19 cellular contexts compared by ENCODE assay signal in the genomic region with DNA sequence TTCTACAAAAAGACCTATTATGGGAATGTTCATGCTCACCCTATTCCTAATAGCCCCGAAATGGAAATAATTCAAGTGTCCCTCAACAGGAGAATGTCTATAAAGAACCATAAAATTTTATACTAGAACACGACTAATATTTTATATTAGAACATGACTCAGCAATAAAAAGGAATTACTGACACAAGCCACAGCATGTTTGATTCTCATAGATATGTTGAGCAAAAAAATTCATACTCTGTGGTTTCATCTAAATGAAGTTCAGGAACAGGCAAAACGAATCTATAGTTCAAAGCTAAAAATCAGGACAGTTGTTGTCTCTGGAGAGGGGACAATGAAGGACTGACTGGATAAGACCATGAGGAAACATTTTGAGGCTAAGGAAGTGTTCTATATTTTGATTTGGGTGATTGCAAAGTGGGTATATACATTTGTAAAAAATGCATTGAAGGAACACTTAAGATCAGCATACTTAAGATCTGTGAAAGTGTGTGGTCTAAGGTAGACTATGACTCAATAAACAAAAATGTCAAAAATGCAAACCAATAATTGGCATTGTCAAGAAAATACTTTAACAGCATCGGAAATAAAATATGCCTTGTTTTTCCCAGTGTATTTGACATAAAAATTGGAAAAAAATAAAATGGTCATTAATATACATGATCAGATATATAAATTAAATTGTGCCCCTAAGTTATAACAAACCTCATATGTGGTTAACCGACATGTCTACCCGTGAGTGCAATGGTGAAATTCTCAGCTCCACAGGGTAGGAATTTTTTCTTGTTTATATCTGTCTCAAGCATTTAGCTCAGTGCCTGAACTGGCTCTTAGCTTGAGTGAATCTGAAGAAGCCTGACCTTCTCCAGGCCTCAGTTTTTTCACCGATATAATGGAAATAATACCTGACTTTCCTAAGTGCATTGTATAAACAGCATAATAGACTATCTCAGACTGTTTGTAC.
DNase-seq lines count a peak whose midpoint lies in the region; TF ChIP-seq lines count a peak whose summit lies in the region.
"Had no signal": no experiment of that assay in that cellular context is flagged by ENCODE, and none has a peak within 500 bp of the region (broad histone marks: within the 10 kb centered on the region; RNA-seq: fewer than 3 reads in every experiment).

No MANE protein-coding gene starts in this region.

- H3K9ac ChIP-seq in smooth muscle cell (ENCODE audit: low read depth) (no peak overlapping the region), colonic mucosa (ENCODE audit: low read depth in 2 of 2, low read length in 2 of 2) (no peak overlapping the region)
- H3K9ac ChIP-seq: BLaER1 treated with 17β-estradiol and CSF1 and Interleukin-3, amounts not matched to agents 10 nM and 100 nM had no signal

- H3K4me1 ChIP-seq in SJSA1 (replicated peaks) (peaks cover 45% of the 10 kb centered on the region), smooth muscle cell (ENCODE audit: low read depth) (no peaks in the 10 kb centered on the region), colonic mucosa (no peaks in the 10 kb centered on the region)
- H3K4me1 ChIP-seq: heart right ventricle, suprapubic skin had no signal

- H3K27ac ChIP-seq in SJSA1 (peak overlapping the region; percentile 84), epithelial cell of prostate (peak overlapping the region; percentile 56), smooth muscle cell (ENCODE audit: low read depth) (peak overlapping the region; percentile 59), colonic mucosa (no peak overlapping the region)
- H3K27ac ChIP-seq: 22Rv1; BLaER1 treated with 17β-estradiol and CSF1 and Interleukin-3, amounts not matched to agents 10 nM and 100 nM; heart right ventricle; suprapubic skin; WERI-Rb-1 had no signal

- no peak overlapping the region for H3K4me2 ChIP-seq in smooth muscle cell
- H3K4me2 ChIP-seq: BLaER1 treated with 17β-estradiol and CSF1 and Interleukin-3, amounts not matched to agents 10 nM and 100 nM had no signal

- no peaks in the 10 kb centered on the region for H3K79me2 ChIP-seq in smooth muscle cell (ENCODE audit: low read depth)

- H2AFZ ChIP-seq in smooth muscle cell (ENCODE audit: low read depth) = no peak overlapping the region

- H3K36me3 ChIP-seq in SJSA1 (no peaks in the 10 kb centered on the region), smooth muscle cell (ENCODE audit: low read depth) (no peaks in the 10 kb centered on the region), colonic mucosa (no peaks in the 10 kb centered on the region)
- H3K36me3 ChIP-seq: BLaER1 treated with 17β-estradiol and CSF1 and Interleukin-3, amounts not matched to agents 10 nM and 100 nM; heart right ventricle; suprapubic skin; WERI-Rb-1 had no signal

- no peak for TF ChIP-seq CTCF in smooth muscle cell (IDR thresholded peaks at IDR 0.05; ENCODE audit: borderline replicate concordance, insufficient read depth, poor library complexity, severe bottlenecking)
- no peak for TF ChIP-seq CTCF in colonic mucosa (IDR thresholded peaks at IDR 0.05)

- WGBS in smooth muscle cell (ENCODE audit: low lambda C conversion rate) = 65% methylated on average over 7 of the region's 7 CpGs

- H3K9me3 ChIP-seq in SJSA1 (replicated peaks) (no peaks in the 10 kb centered on the region), smooth muscle cell (replicated peaks; ENCODE audit: low read depth) (no peaks in the 10 kb centered on the region), colonic mucosa (no peaks in the 10 kb centered on the region)
- H3K9me3 ChIP-seq: heart right ventricle, suprapubic skin had no signal

- DNase-seq in DMS53 (lab: John Stamatoyannopoulos, UW) = peak; percentile 19
- no peak for DNase-seq in DMS53 treated with DMSO at 0.1 percent for 48 hours (lab: John Stamatoyannopoulos, UW; ENCODE audit: unreplicated experiment)
- peak; percentile 45 to 87 for DNase-seq in SJSA1 (ENCODE audit: low read depth in 1 of 2, low spot score in 2 of 2)
- DNase-seq in epithelial cell of prostate (ENCODE audit: low read depth, low spot score) = no peak
- no peak for DNase-seq in smooth muscle cell (lab: John Stamatoyannopoulos, UW; ENCODE audit: unreplicated experiment)
- no peak for DNase-seq in amniotic stem cell (lab: John Stamatoyannopoulos, UW)
- no peak for DNase-seq in activated T-cell treated with anti-CD3 and anti-CD28 coated beads, Interleukin-2, amount 50 U/mL, for 1 hour
- DNase-seq in colonic mucosa = no peak
- DNase-seq: activated CD8-positive, alpha-beta T cell treated with anti-CD3 and anti-CD28 coated beads for 36 hours; activated T-cell treated with anti-CD3 and anti-CD28 coated beads, Interleukin-2, amount 50 U/mL, for 4 hours; effector CD8-positive, alpha-beta T cell; heart right ventricle; immature natural killer cell; NCI-H187 treated with DMSO at 0.1 percent for 48 hours; NCI-H446; WERI-Rb-1 had no signal

- H4K20me1 ChIP-seq in smooth muscle cell (ENCODE audit: low read depth) = no peaks in the 10 kb centered on the region
- H4K20me1 ChIP-seq: BLaER1 treated with 17β-estradiol and CSF1 and Interleukin-3, amounts not matched to agents 10 nM and 100 nM had no signal

- H3K27me3 ChIP-seq in SJSA1 (replicated peaks) (no peaks in the 10 kb centered on the region), smooth muscle cell (ENCODE audit: low read depth) (no peaks in the 10 kb centered on the region), colonic mucosa (no peaks in the 10 kb centered on the region)
- H3K27me3 ChIP-seq: BLaER1 treated with 17β-estradiol and CSF1 and Interleukin-3, amounts not matched to agents 10 nM and 100 nM; suprapubic skin had no signal

- peaks cover 3% of the 10 kb centered on the region for H3F3A ChIP-seq in smooth muscle cell (ENCODE audit: low read depth)

- intact Hi-C loops in colonic mucosa (cut with DNase I) = no loop called here

- H3K4me3 ChIP-seq in SJSA1 (no peak overlapping the region), smooth muscle cell (no peak overlapping the region), colonic mucosa (no peak overlapping the region)
- H3K4me3 ChIP-seq: BLaER1 treated with 17β-estradiol and CSF1 and Interleukin-3, amounts not matched to agents 10 nM and 100 nM; heart right ventricle; suprapubic skin had no signal

Comparison
In these comparisons a context has a peak if more than half of its experiments do, and no peak if none do; other contexts are left out.
1. DNase-seq: peak in DMS53 (single experiment) and SJSA1 (2 of 2); none in DMS53 treated with DMSO at 0.1 percent for 48 hours (single experiment), epithelial cell of prostate (single experiment), smooth muscle cell (single experiment), amniotic stem cell (single experiment), activated T-cell treated with anti-CD3 and anti-CD28 coated beads, Interleukin-2, amount 50 U/mL, for 1 hour (single experiment) and colonic mucosa (single experiment).